In genomic region chr11:326592-326841, GRCh38 we compare ENCODE assay signal across 7 cellular contexts. TPM values are rescaled to one million over a fixed set of nuclear protein-coding genes. Genes with fewer than 3 reads are reported as not detected.
A peak's percentile ranks its signal among the peaks of the same experiment; 100 is the strongest.
DNase-seq lines count a peak whose midpoint lies in the region; ATAC-seq and TF ChIP-seq lines count a peak whose summit lies in the region.

No MANE protein-coding gene starts in this region.

- no peak overlapping the region for H2BK12ac ChIP-seq in H9 (ENCODE audit: insufficient read length, low read depth, low read length)

- H3K27ac ChIP-seq in H9 (ENCODE audit: insufficient read length, low read depth, low read length) (no peak overlapping the region), right lobe of liver (peak overlapping the region; percentile 85 to 96 (median 93)), substantia nigra (ENCODE audit: low read depth, low read length, poor library complexity, severe bottlenecking) (peak overlapping the region; percentile 81), RWPE1 (no peak overlapping the region)

- no peak overlapping the region for H2AFZ ChIP-seq in H9 (ENCODE audit: low read length)

- H4K91ac ChIP-seq in H9 (ENCODE audit: insufficient read length, low read depth, low read length): no peak overlapping the region

- H3K23me2 ChIP-seq in H9 (ENCODE audit: insufficient read length, low read depth, low read length, poor library complexity, severe bottlenecking): no peaks in the 10 kb centered on the region

- H3K27me3 Mint-ChIP-seq in H9 (ENCODE audit: low read depth): peaks cover 1% of the 10 kb centered on the region
- no peaks in the 10 kb centered on the region for H3K27me3 Mint-ChIP-seq in activated T-helper 1 cell treated with anti-CD3 and anti-CD28 coated beads, Interleukin-12 subunit alpha, Interleukin-12 subunit beta, Interleukin-2, Interleukin-4 antibody, amounts not matched to agents 30 ng/mL and 10 ng/mL and 1 ng/mL, durations not matched to agents 14 hours and 24 hours and 36 hours (ENCODE audit: insufficient read depth)

- CTCF ChIA-PET in RWPE1 (lab: Yijun Ruan, JAX): no interaction called here

- H3K14ac ChIP-seq in H9 (ENCODE audit: insufficient read depth, low read length): no peak overlapping the region; the same call in 1 of the 2 replicates

- H2AK5ac ChIP-seq in H9 (ENCODE audit: insufficient read length, low read length): no peak overlapping the region

- peaks cover 0 to 16% (median 4%) of the 10 kb centered on the region in 3 experiments; a peak in 4 of 7 replicates for H3K36me3 Mint-ChIP-seq in H9 (ENCODE audit: insufficient read depth in 1 of 3, low read depth in 3 of 3)
- H3K36me3 Mint-ChIP-seq in activated T-helper 1 cell treated with anti-CD3 and anti-CD28 coated beads, Interleukin-12 subunit alpha, Interleukin-12 subunit beta, Interleukin-2, Interleukin-4 antibody, amounts not matched to agents 30 ng/mL and 10 ng/mL and 1 ng/mL, durations not matched to agents 14 hours and 24 hours and 36 hours (ENCODE audit: low read depth): no peaks in the 10 kb centered on the region

- POLR2A ChIA-PET in RWPE1 (lab: Yijun Ruan, JAX; ENCODE audit: low non-redundant PET): no interaction called here

- no peaks in the 10 kb centered on the region for H3K36me3 ChIP-seq in right lobe of liver

- H3K4me1 Mint-ChIP-seq in H9: peaks cover 23 to 30% of the 10 kb centered on the region in 2 experiments
- peaks cover 45% of the 10 kb centered on the region for H3K4me1 Mint-ChIP-seq in activated T-helper 1 cell treated with anti-CD3 and anti-CD28 coated beads, Interleukin-12 subunit alpha, Interleukin-12 subunit beta, Interleukin-2, Interleukin-4 antibody, amounts not matched to agents 30 ng/mL and 10 ng/mL and 1 ng/mL, durations not matched to agents 14 hours and 24 hours and 36 hours (ENCODE audit: low read depth)

- H3K4me3 Mint-ChIP-seq in H9: no peak overlapping the region
- peak overlapping the region; percentile 66 for H3K4me3 Mint-ChIP-seq in activated T-helper 1 cell treated with anti-CD3 and anti-CD28 coated beads, Interleukin-12 subunit alpha, Interleukin-12 subunit beta, Interleukin-2, Interleukin-4 antibody, amounts not matched to agents 30 ng/mL and 10 ng/mL and 1 ng/mL, durations not matched to agents 14 hours and 24 hours and 36 hours

- no peak overlapping the region for H2BK5ac ChIP-seq in H9 (ENCODE audit: insufficient read length, low read length)

- no peak overlapping the region for H3T11ph ChIP-seq in H9 (ENCODE audit: low read length)

- intact Hi-C loops in activated T-helper 1 cell treated with anti-CD3 and anti-CD28 coated beads, Interleukin-12 subunit alpha, Interleukin-12 subunit beta, Interleukin-2, Interleukin-4 antibody, amounts not matched to agents 30 ng/mL and 10 ng/mL and 1 ng/mL, durations not matched to agents 14 hours and 24 hours and 36 hours (cut with micrococcal nuclease): no loop called here
- intact Hi-C loops in right lobe of liver (cut with DNase I): no loop called here

- H3K9ac ChIP-seq in H9 (ENCODE audit: extremely low read depth, insufficient read length, low read length): no peak overlapping the region

- H4K8ac ChIP-seq in H9 (replicated peaks; ENCODE audit: insufficient read length, low read depth, low read length): no peak overlapping the region

- no peak for TF ChIP-seq CTCF in H9 (conservative IDR thresholded peaks at IDR 0.05)
- TF ChIP-seq CTCF in right lobe of liver (IDR thresholded peaks at IDR 0.05): no peak
- TF ChIP-seq CTCF in RWPE1 (conservative IDR thresholded peaks at IDR 0.05; ENCODE audit: low read depth): no peak

- no peaks in the 10 kb centered on the region for H3K79me2 ChIP-seq in H9 (ENCODE audit: insufficient read depth, low read length)

- H3K27me3 ChIP-seq in H9 (ENCODE audit: insufficient read depth, low read length) (no peaks in the 10 kb centered on the region), right lobe of liver (no peaks in the 10 kb centered on the region)

- no peak for DNase-seq in H9
- no peak for DNase-seq in activated T-helper 1 cell treated with anti-CD3 and anti-CD28 coated beads, Interleukin-12 subunit alpha, Interleukin-12 subunit beta, Interleukin-2, Interleukin-4 antibody, amounts not matched to agents 30 ng/mL and 10 ng/mL and 1 ng/mL, durations not matched to agents 14 hours and 24 hours and 36 hours (ENCODE audit: low spot score)
- no peak for DNase-seq in right lobe of liver
- DNase-seq in substantia nigra (lab: John Stamatoyannopoulos, UW): no peak
- no peak for DNase-seq in effector CD8-positive, alpha-beta T cell (lab: John Stamatoyannopoulos, UW)
- no peak for DNase-seq in RWPE1 (ENCODE audit: low spot score)
- no peak for DNase-seq in stimulated activated naive CD4-positive, alpha-beta T cell (lab: John Stamatoyannopoulos, UW)

- no peak overlapping the region for H2BK20ac ChIP-seq in H9 (ENCODE audit: low read depth, low read length, poor library complexity, severe bottlenecking)

- no peak overlapping the region for H3K4me3 ChIP-seq in right lobe of liver

- no peaks in the 10 kb centered on the region for H3K79me1 ChIP-seq in H9 (ENCODE audit: insufficient read depth, low read depth, low read length, poor library complexity, severe bottlenecking)

- no peak overlapping the region for H3K56ac ChIP-seq in H9 (ENCODE audit: insufficient read length, low read depth, low read length)

- no peak overlapping the region for H3K23ac ChIP-seq in H9 (ENCODE audit: insufficient read length, low read depth, low read length)

- WGBS in H9 (ENCODE audit: extremely low coverage, insufficient read length, low lambda C conversion rate): no CpG with 5 or more reads among the region's 6 CpGs
- 41% methylated on average over 4 of the region's 6 CpGs for WGBS in right lobe of liver (ENCODE audit: insufficient coverage, low coverage, low lambda C conversion rate, missing lambda C conversion rate)

- H3K9me3 ChIP-seq in H9 (ENCODE audit: control insufficient read depth, low read depth, low read length) (no peaks in the 10 kb centered on the region), right lobe of liver (no peaks in the 10 kb centered on the region)

- TF ChIP-seq POLR2A in right lobe of liver (IDR thresholded peaks at IDR 0.05): no peak

- no peak overlapping the region for H4K5ac ChIP-seq in H9 (ENCODE audit: insufficient read length, low read depth, low read length)

- peak overlapping the region; percentile 82 to 92 (median 91); a peak in 4 of 7 replicates for H3K27ac Mint-ChIP-seq in H9
- peak overlapping the region; percentile 89 for H3K27ac Mint-ChIP-seq in activated T-helper 1 cell treated with anti-CD3 and anti-CD28 coated beads, Interleukin-12 subunit alpha, Interleukin-12 subunit beta, Interleukin-2, Interleukin-4 antibody, amounts not matched to agents 30 ng/mL and 10 ng/mL and 1 ng/mL, durations not matched to agents 14 hours and 24 hours and 36 hours

- H3K4ac ChIP-seq in H9 (ENCODE audit: low read depth, low read length): no peak overlapping the region

- H2BK120ac ChIP-seq in H9 (ENCODE audit: low read depth, low read length, poor library complexity, severe bottlenecking): no peak overlapping the region

- H2BK15ac ChIP-seq in H9 (ENCODE audit: low read depth, low read length): no peak overlapping the region

- no peak overlapping the region for H3K4me2 ChIP-seq in H9 (ENCODE audit: insufficient read depth, insufficient read length, low read length)

- ATAC-seq in right lobe of liver: no peak

- H4K20me1 ChIP-seq in H9 (ENCODE audit: control insufficient read depth, insufficient read depth, insufficient read length): no peaks in the 10 kb centered on the region

- H3K18ac ChIP-seq in H9 (ENCODE audit: insufficient read length, low read depth, low read length): no peak overlapping the region

- peaks cover 3 to 5% of the 10 kb centered on the region in 2 experiments; a peak in 4 of 5 replicates for H3K9me3 Mint-ChIP-seq in H9
- H3K9me3 Mint-ChIP-seq in activated T-helper 1 cell treated with anti-CD3 and anti-CD28 coated beads, Interleukin-12 subunit alpha, Interleukin-12 subunit beta, Interleukin-2, Interleukin-4 antibody, amounts not matched to agents 30 ng/mL and 10 ng/mL and 1 ng/mL, durations not matched to agents 14 hours and 24 hours and 36 hours: no peaks in the 10 kb centered on the region

- H3K4me1 ChIP-seq in H9 (ENCODE audit: insufficient read depth, low read length) (peaks cover 4% of the 10 kb centered on the region; the same call in 1 of the 2 replicates), right lobe of liver (peaks cover 0 to 20% (median 9%) of the 10 kb centered on the region in 4 donors)

RNA-seq across cellular contexts. Expression of gene IFITM3, which starts 5.9 kb away (rescaled TPM):
- total RNA-seq in H9 (2021) (419 and 425 TPM in 2 replicates), right lobe of liver (1,000 to 10,000 TPM in 1 of 6 experiments, 100 to 1,000 TPM in 5; 445 to 1,124 (median 694) TPM)
- total RNA-seq in activated T-helper 1 cell treated with anti-CD3 and anti-CD28 coated beads, Interleukin-12 subunit alpha, Interleukin-12 subunit beta, Interleukin-2, Interleukin-4 antibody, amounts not matched to agents 30 ng/mL and 10 ng/mL and 1 ng/mL, durations not matched to agents 14 hours and 24 hours and 36 hours: 3.6 and 4.6 TPM in 2 replicates

RNA-seq across cellular contexts. Expression of gene IFITM1, which starts 12.7 kb away (rescaled TPM):
- total RNA-seq in H9 (2021): 498 and 500 TPM in 2 replicates
- 208 and 214 TPM in 2 replicates for total RNA-seq in activated T-helper 1 cell treated with anti-CD3 and anti-CD28 coated beads, Interleukin-12 subunit alpha, Interleukin-12 subunit beta, Interleukin-2, Interleukin-4 antibody, amounts not matched to agents 30 ng/mL and 10 ng/mL and 1 ng/mL, durations not matched to agents 14 hours and 24 hours and 36 hours
- 100 to 1,000 TPM in 2 of 6 experiments, 10 to 100 TPM in 4; 15.7 to 159 (median 72.5) TPM for total RNA-seq in right lobe of liver

RNA-seq across cellular contexts. Expression of gene IFITM2, which starts 18.9 kb away (rescaled TPM):
- total RNA-seq in H9 (2021) (421 and 425 TPM in 2 replicates), right lobe of liver (100 to 1,000 TPM; 157 to 624 (median 390) TPM)
- total RNA-seq in activated T-helper 1 cell treated with anti-CD3 and anti-CD28 coated beads, Interleukin-12 subunit alpha, Interleukin-12 subunit beta, Interleukin-2, Interleukin-4 antibody, amounts not matched to agents 30 ng/mL and 10 ng/mL and 1 ng/mL, durations not matched to agents 14 hours and 24 hours and 36 hours: 494 and 521 TPM in 2 replicates

RNA-seq across cellular contexts. Expression of gene IFITM5, which starts 27.2 kb away (rescaled TPM):
- total RNA-seq in H9 (2021) (not detected in 2 replicates), right lobe of liver (not detected)
- total RNA-seq in activated T-helper 1 cell treated with anti-CD3 and anti-CD28 coated beads, Interleukin-12 subunit alpha, Interleukin-12 subunit beta, Interleukin-2, Interleukin-4 antibody, amounts not matched to agents 30 ng/mL and 10 ng/mL and 1 ng/mL, durations not matched to agents 14 hours and 24 hours and 36 hours: not detected in 2 replicates

RNA-seq across cellular contexts. Expression of gene PGGHG, which starts 37.6 kb away (rescaled TPM):
- 57.9 and 58.3 TPM in 2 replicates for total RNA-seq in H9 (2021)
- total RNA-seq in activated T-helper 1 cell treated with anti-CD3 and anti-CD28 coated beads, Interleukin-12 subunit alpha, Interleukin-12 subunit beta, Interleukin-2, Interleukin-4 antibody, amounts not matched to agents 30 ng/mL and 10 ng/mL and 1 ng/mL, durations not matched to agents 14 hours and 24 hours and 36 hours: 164 and 167 TPM in 2 replicates
- total RNA-seq in right lobe of liver: 100 to 1,000 TPM in 1 of 6 experiments, 10 to 100 TPM in 4, 1 to 10 TPM in 1; 7.7 to 110 (median 13.8) TPM

Comparison
In these comparisons a context has a peak if more than half of its experiments do, and no peak if none do; other contexts are left out.
1. H3K27ac ChIP-seq: peak in right lobe of liver (3 of 3) and substantia nigra (single experiment); none in H9 (single experiment) and RWPE1 (single experiment).
2. RNA of gene IFITM3, which starts 5.9 kb away (total RNA-seq): 445 to 1,124 TPM in right lobe of liver and 419 to 425 TPM in H9; 3.6 to 4.6 TPM in activated T-helper 1 cell treated with anti-CD3 and anti-CD28 coated beads, Interleukin-12 subunit alpha, Interleukin-12 subunit beta, Interleukin-2, Interleukin-4 antibody, amounts not matched to agents 30 ng/mL and 10 ng/mL and 1 ng/mL, durations not matched to agents 14 hours and 24 hours and 36 hours; every median in the first group is over 10 times any median in the second.